11 cellular contexts compared by ENCODE assay signal in genomic region chr18:26133652-26134051, GRCh38. TPM values are rescaled to one million over a fixed set of nuclear protein-coding genes. Genes with fewer than 3 reads are reported as not detected.
DNase-seq lines count a peak whose midpoint lies in the region; ATAC-seq and TF ChIP-seq lines count a peak whose summit lies in the region.
"Had no signal": no experiment of that assay in that cellular context is flagged by ENCODE, and none has a peak within 500 bp of the region (broad histone marks: within the 10 kb centered on the region; RNA-seq: fewer than 3 reads in every experiment).

Gene PSMA8, plus strand, starts transcription at chr18:26133869. Its CDS starts 97 bp downstream, at chr18:26133966.

- ATAC-seq in GM21529 (IDR thresholded peaks at IDR 0.05; ENCODE audit: unreplicated experiment) (peak; percentile 60), gastroesophageal sphincter (peak; percentile 25), GM18870 (IDR thresholded peaks at IDR 0.05; ENCODE audit: unreplicated experiment) (no peak)
- peak; percentile 92 for ATAC-seq in activated CD8-positive, alpha-beta T cell treated with anti-CD3 and anti-CD28 coated beads, Interleukin-2, amount 10 ng/mL, durations not matched to agents 7 days and 5 days
- ATAC-seq: HCT116 had no signal

- H3K9me3 Mint-ChIP-seq in activated CD8-positive, alpha-beta T cell treated with anti-CD3 and anti-CD28 coated beads, Interleukin-2, amount 10 ng/mL, durations not matched to agents 7 days and 5 days (ENCODE audit: insufficient read depth): no peaks in the 10 kb centered on the region

- peak; percentile 66 for DNase-seq in activated CD8-positive, alpha-beta T cell treated with anti-CD3 and anti-CD28 coated beads, Interleukin-2, amount 10 ng/mL, durations not matched to agents 7 days and 5 days
- peak; percentile 17 to 34 for DNase-seq in stimulated activated CD8-positive, alpha-beta memory T cell treated with anti-CD3 and anti-CD28 coated beads, Interleukin-15, amount 100 ng/mL, for 4 hours (ENCODE audit: low read depth in 2 of 2)
- DNase-seq in NCI-H748 treated with DMSO at 0.1 percent for 48 hours (lab: John Stamatoyannopoulos, UW) (no peak), SKM-1 (lab: John Stamatoyannopoulos, UW; ENCODE audit: unreplicated experiment) (no peak), COR-L47 (lab: John Stamatoyannopoulos, UW) (no peak)

- CTCF ChIA-PET in activated CD8-positive, alpha-beta T cell treated with anti-CD3 and anti-CD28 coated beads, Interleukin-2, amount 10 ng/mL, durations not matched to agents 7 days and 5 days (lab: Charles Lee): no interaction called here

- H3K4me3 Mint-ChIP-seq in activated CD8-positive, alpha-beta T cell treated with anti-CD3 and anti-CD28 coated beads, Interleukin-2, amount 10 ng/mL, durations not matched to agents 7 days and 5 days: peak within 1 kb of the TSS; percentile 76

- peaks cover 0 to 3% (median 0%) of the 10 kb centered on the region in 3 donors for H3K9me3 ChIP-seq in gastroesophageal sphincter

- H3K36me3 ChIP-seq in gastroesophageal sphincter: no peaks in the 10 kb centered on the region

- H3K27me3 ChIP-seq in gastroesophageal sphincter: no peaks in the 10 kb centered on the region

- H3K27me3 Mint-ChIP-seq in activated CD8-positive, alpha-beta T cell treated with anti-CD3 and anti-CD28 coated beads, Interleukin-2, amount 10 ng/mL, durations not matched to agents 7 days and 5 days (ENCODE audit: low read depth): no peaks in the 10 kb centered on the region

- no peaks in the 10 kb centered on the region for H3K4me1 ChIP-seq in gastroesophageal sphincter

- no peak within 1 kb of the TSS for H3K4me3 ChIP-seq in gastroesophageal sphincter

- POLR2A ChIA-PET in activated CD8-positive, alpha-beta T cell treated with anti-CD3 and anti-CD28 coated beads, Interleukin-2, amount 10 ng/mL, durations not matched to agents 7 days and 5 days (lab: Charles Lee): no interaction called here

- H3K4me1 Mint-ChIP-seq in activated CD8-positive, alpha-beta T cell treated with anti-CD3 and anti-CD28 coated beads, Interleukin-2, amount 10 ng/mL, durations not matched to agents 7 days and 5 days (ENCODE audit: low read depth): peaks cover 2% of the 10 kb centered on the region

- H3K36me3 Mint-ChIP-seq in activated CD8-positive, alpha-beta T cell treated with anti-CD3 and anti-CD28 coated beads, Interleukin-2, amount 10 ng/mL, durations not matched to agents 7 days and 5 days (ENCODE audit: low read depth): no peaks in the 10 kb centered on the region

- no peak for TF ChIP-seq EP300 in gastroesophageal sphincter (IDR thresholded peaks at IDR 0.05)

- TF ChIP-seq CTCF in gastroesophageal sphincter (IDR thresholded peaks at IDR 0.05): no peak

- H3K27ac Mint-ChIP-seq in activated CD8-positive, alpha-beta T cell treated with anti-CD3 and anti-CD28 coated beads, Interleukin-2, amount 10 ng/mL, durations not matched to agents 7 days and 5 days: peak within 1 kb of the TSS; percentile 86

- no peak for TF ChIP-seq POLR2A in gastroesophageal sphincter (IDR thresholded peaks at IDR 0.05)

- H3K27ac ChIP-seq in gastroesophageal sphincter: no peak within 1 kb of the TSS

- WGBS in gastroesophageal sphincter (ENCODE audit: low coverage in 1 of 2), 2 donors: 47 to 66% methylated on average over 23 to 28 of the region's 31 CpGs

RNA-seq across cellular contexts. Expression of gene PSMA8, which starts in this region (rescaled TPM):
- 1 to 10 TPM; 1.2 TPM for total RNA-seq in activated CD8-positive, alpha-beta T cell treated with anti-CD3 and anti-CD28 coated beads, Interleukin-2, amount 10 ng/mL, durations not matched to agents 7 days and 5 days
- total RNA-seq in gastroesophageal sphincter: not detected
- total RNA-seq: dermis microvascular lymphatic vessel endothelial cell, temporal lobe had no signal

Comparison
In these comparisons a context has a peak if more than half of its experiments do, and no peak if none do; other contexts are left out.
1. Peak in ATAC-seq in gastroesophageal sphincter; RNA of the gene not detected or under 1 TPM.
2. DNase-seq: peak in activated CD8-positive, alpha-beta T cell treated with anti-CD3 and anti-CD28 coated beads, Interleukin-2, amount 10 ng/mL, durations not matched to agents 7 days and 5 days (single experiment) and stimulated activated CD8-positive, alpha-beta memory T cell treated with anti-CD3 and anti-CD28 coated beads, Interleukin-15, amount 100 ng/mL, for 4 hours (2 of 2); none in NCI-H748 treated with DMSO at 0.1 percent for 48 hours (single experiment), SKM-1 (single experiment) and COR-L47 (single experiment).